19 cellular contexts compared by ENCODE assay signal in genomic region chrX:19214248-19214787, GRCh38.
"Had no signal": no experiment of that assay in that cellular context is flagged by ENCODE, and none has a peak within 500 bp of the region (broad histone marks: within the 10 kb centered on the region; RNA-seq: fewer than 3 reads in every experiment).

No MANE protein-coding gene starts in this region.

- FAIRE-seq: islet of Langerhans had no signal

- H3K4me3 ChIP-seq: coronary artery, mucosa of descending colon, psoas muscle, testis, tibial nerve, upper lobe of right lung, vagina had no signal

- H3K27ac ChIP-seq: coronary artery, neutrophil, psoas muscle, testis, tibial nerve, upper lobe of right lung, vagina had no signal

- H3K27me3 ChIP-seq: neutrophil, testis, upper lobe of right lung, vagina had no signal

- DNase-seq: effector CD4-positive, alpha-beta T cell; foreskin melanocyte; head of caudate nucleus; hippocampal formation; kidney glomerular epithelial cell; mammary epithelial cell; mucosa of descending colon; naive thymus-derived CD8-positive, alpha-beta T cell; psoas muscle; stimulated activated CD4-positive, alpha-beta T cell treated with anti-CD3 and anti-CD28 coated beads, Interleukin-4, amount 100 ng/mL, for 24 hours; testis; upper lobe of right lung had no signal

- H3K9me3 ChIP-seq: mucosa of descending colon, neutrophil, psoas muscle, testis, tibial nerve, upper lobe of right lung, vagina had no signal

- H3K36me3 ChIP-seq: neutrophil, tibial nerve, upper lobe of right lung, vagina had no signal

- H3K4me1 ChIP-seq: psoas muscle, testis, tibial nerve, upper lobe of right lung, vagina had no signal

- ATAC-seq: left lobe of liver; mucosa of descending colon; naive thymus-derived CD8-positive, alpha-beta T cell; psoas muscle; stimulated activated memory B cell treated with anti-CD40 and anti-IgM and Interleukin-4, amounts not matched to agents 10 μg/mL and 1 μg/mL and 100 μg/mL, for 72 hours; upper lobe of right lung had no signal
